Comparison of ENCODE assay signal across 2 cellular contexts in the genomic region with DNA sequence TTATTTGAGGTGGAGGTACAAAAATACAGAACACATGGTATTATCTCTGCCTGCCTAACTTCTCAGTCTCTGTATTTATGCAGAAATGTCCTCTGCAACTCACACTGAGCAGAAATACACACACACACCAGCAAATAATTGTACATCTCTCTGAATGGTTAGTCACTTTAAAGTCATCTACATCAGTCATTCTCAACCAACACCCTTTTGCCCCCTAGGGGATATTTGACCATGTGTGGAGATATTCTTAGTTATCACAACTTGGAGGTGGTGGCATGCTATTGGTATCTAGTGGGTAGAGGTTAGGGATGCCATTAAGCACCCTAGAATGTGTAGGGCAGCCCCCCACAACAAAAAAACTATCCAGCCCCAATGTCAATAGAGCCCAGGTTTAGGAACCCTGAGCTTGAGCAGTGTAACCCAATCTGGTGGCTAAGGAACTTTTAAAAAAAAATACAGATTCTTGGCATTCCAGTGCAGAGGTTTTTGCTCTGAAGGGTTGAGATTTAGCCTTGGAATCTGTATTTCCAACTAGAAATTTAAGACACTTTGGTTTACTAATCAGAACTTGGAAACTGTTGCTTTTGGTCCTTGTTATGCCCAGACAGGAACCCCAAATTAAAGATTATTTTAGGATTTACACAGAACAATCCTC.
TF ChIP-seq lines count a peak whose summit lies in the region.

No MANE protein-coding gene starts in this region.

TF ChIP-seq in GM23338, 12 proteins besides CTCF, POLR2A, EP300 and RAD21 (continues in another document):
- TF ChIP-seq, protein P1, sequence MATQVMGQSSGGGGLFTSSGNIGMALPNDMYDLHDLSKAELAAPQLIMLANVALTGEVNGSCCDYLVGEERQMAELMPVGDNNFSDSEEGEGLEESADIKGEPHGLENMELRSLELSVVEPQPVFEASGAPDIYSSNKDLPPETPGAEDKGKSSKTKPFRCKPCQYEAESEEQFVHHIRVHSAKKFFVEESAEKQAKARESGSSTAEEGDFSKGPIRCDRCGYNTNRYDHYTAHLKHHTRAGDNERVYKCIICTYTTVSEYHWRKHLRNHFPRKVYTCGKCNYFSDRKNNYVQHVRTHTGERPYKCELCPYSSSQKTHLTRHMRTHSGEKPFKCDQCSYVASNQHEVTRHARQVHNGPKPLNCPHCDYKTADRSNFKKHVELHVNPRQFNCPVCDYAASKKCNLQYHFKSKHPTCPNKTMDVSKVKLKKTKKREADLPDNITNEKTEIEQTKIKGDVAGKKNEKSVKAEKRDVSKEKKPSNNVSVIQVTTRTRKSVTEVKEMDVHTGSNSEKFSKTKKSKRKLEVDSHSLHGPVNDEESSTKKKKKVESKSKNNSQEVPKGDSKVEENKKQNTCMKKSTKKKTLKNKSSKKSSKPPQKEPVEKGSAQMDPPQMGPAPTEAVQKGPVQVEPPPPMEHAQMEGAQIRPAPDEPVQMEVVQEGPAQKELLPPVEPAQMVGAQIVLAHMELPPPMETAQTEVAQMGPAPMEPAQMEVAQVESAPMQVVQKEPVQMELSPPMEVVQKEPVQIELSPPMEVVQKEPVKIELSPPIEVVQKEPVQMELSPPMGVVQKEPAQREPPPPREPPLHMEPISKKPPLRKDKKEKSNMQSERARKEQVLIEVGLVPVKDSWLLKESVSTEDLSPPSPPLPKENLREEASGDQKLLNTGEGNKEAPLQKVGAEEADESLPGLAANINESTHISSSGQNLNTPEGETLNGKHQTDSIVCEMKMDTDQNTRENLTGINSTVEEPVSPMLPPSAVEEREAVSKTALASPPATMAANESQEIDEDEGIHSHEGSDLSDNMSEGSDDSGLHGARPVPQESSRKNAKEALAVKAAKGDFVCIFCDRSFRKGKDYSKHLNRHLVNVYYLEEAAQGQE (IDR thresholded peaks at IDR 0.05; ENCODE audit: unreplicated experiment): no peak
- no peak for TF ChIP-seq ZNF114 (CRISPR knock-in tag; IDR thresholded peaks at IDR 0.05)
- TF ChIP-seq POLR2AphosphoS5 (IDR thresholded peaks at IDR 0.05; ENCODE audit: low read depth): no peak
- TF ChIP-seq, protein P2, sequence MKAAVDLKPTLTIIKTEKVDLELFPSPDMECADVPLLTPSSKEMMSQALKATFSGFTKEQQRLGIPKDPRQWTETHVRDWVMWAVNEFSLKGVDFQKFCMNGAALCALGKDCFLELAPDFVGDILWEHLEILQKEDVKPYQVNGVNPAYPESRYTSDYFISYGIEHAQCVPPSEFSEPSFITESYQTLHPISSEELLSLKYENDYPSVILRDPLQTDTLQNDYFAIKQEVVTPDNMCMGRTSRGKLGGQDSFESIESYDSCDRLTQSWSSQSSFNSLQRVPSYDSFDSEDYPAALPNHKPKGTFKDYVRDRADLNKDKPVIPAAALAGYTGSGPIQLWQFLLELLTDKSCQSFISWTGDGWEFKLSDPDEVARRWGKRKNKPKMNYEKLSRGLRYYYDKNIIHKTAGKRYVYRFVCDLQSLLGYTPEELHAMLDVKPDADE (IDR thresholded peaks at IDR 0.05): no peak
- no peak for TF ChIP-seq NANOG (IDR thresholded peaks at IDR 0.05; ENCODE audit: borderline replicate concordance)
- no peak for TF ChIP-seq CREB1 (CRISPR knock-in tag; IDR thresholded peaks at IDR 0.05; ENCODE audit: low read depth)
- TF ChIP-seq ZNF331 (CRISPR knock-in tag; IDR thresholded peaks at IDR 0.05; ENCODE audit: low read depth): no peak
- TF ChIP-seq EZH2phosphoT487 (IDR thresholded peaks at IDR 0.05; ENCODE audit: unreplicated experiment): no peak
- no peak for TF ChIP-seq STAT1 (IDR thresholded peaks at IDR 0.05; ENCODE audit: unreplicated experiment)
- no peak for TF ChIP-seq JUNB (IDR thresholded peaks at IDR 0.05; ENCODE audit: unreplicated experiment)

TF ChIP-seq in H1, 55 proteins besides CTCF, POLR2A, EP300 and RAD21:
- TF ChIP-seq HDAC6 (IDR thresholded peaks at IDR 0.05; ENCODE audit: low read depth, low read length) (no peak), TEAD4 (IDR thresholded peaks at IDR 0.05; ENCODE audit: low read depth, low read length) (peak; percentile 57; the same call in 1 of the 2 replicates)
TF ChIP-seq in H1: peak in this region for 1.
